Comparison of ENCODE assay signal across 1 cellular context in the genomic region with DNA sequence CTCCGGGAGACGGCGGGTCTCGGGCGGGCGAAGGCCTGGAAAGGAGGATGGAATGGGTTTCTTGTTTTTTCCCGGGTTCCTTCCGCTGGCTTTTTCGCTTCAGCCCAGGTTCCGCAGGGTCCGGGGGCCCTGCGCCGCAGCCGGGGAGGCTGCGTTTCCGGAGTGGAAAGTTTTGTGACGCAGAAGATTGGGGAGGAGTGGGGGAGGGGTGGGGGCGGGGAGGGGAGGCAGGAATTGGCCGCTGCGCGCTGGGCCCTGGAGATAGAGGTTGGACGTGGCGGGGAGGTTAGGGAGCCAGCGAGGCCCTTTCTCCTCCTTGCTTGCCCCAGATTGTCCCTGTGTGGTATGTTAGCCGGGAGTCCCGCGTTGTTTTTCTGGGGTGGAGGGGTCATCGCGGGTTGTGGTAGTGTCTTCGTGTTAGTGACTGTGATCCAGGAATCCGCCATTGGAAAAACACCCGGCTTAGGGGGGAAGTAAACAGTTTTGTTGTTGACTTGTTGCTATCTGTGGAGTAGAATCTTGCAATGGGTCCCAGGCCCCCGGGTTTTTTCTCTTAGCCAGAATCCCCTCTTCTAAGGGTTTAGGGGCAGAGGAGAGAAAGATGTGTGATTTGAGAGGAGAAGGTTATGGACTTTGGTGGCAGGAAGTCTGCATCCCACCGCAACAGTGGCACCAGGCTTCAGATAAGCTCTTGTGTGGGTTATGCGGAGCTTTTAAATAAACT.
TF ChIP-seq lines count a peak whose summit lies in the region.

No MANE protein-coding gene starts in this region.

TF ChIP-seq in HepG2, 621 proteins besides CTCF, POLR2A, EP300 and RAD21 (continued from another document):
- TF ChIP-seq, protein P1, sequence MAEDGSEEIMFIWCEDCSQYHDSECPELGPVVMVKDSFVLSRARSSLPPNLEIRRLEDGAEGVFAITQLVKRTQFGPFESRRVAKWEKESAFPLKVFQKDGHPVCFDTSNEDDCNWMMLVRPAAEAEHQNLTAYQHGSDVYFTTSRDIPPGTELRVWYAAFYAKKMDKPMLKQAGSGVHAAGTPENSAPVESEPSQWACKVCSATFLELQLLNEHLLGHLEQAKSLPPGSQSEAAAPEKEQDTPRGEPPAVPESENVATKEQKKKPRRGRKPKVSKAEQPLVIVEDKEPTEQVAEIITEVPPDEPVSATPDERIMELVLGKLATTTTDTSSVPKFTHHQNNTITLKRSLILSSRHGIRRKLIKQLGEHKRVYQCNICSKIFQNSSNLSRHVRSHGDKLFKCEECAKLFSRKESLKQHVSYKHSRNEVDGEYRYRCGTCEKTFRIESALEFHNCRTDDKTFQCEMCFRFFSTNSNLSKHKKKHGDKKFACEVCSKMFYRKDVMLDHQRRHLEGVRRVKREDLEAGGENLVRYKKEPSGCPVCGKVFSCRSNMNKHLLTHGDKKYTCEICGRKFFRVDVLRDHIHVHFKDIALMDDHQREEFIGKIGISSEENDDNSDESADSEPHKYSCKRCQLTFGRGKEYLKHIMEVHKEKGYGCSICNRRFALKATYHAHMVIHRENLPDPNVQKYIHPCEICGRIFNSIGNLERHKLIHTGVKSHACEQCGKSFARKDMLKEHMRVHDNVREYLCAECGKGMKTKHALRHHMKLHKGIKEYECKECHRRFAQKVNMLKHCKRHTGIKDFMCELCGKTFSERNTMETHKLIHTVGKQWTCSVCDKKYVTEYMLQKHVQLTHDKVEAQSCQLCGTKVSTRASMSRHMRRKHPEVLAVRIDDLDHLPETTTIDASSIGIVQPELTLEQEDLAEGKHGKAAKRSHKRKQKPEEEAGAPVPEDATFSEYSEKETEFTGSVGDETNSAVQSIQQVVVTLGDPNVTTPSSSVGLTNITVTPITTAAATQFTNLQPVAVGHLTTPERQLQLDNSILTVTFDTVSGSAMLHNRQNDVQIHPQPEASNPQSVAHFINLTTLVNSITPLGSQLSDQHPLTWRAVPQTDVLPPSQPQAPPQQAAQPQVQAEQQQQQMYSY (CRISPR knock-in tag; IDR thresholded peaks at IDR 0.05) = peak; percentile 63; the same call in 1 of the 2 replicates
- no peak for TF ChIP-seq GABPA (IDR thresholded peaks at IDR 0.05; ENCODE audit: low read depth, low read length)
- TF ChIP-seq GABPA (CRISPR knock-in tag; IDR thresholded peaks at IDR 0.05; ENCODE audit: low read depth) = peak; percentile 37; the same call in 1 of the 2 replicates
- TF ChIP-seq, protein P2, sequence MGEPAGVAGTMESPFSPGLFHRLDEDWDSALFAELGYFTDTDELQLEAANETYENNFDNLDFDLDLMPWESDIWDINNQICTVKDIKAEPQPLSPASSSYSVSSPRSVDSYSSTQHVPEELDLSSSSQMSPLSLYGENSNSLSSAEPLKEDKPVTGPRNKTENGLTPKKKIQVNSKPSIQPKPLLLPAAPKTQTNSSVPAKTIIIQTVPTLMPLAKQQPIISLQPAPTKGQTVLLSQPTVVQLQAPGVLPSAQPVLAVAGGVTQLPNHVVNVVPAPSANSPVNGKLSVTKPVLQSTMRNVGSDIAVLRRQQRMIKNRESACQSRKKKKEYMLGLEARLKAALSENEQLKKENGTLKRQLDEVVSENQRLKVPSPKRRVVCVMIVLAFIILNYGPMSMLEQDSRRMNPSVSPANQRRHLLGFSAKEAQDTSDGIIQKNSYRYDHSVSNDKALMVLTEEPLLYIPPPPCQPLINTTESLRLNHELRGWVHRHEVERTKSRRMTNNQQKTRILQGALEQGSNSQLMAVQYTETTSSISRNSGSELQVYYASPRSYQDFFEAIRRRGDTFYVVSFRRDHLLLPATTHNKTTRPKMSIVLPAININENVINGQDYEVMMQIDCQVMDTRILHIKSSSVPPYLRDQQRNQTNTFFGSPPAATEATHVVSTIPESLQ (CRISPR knock-in tag; conservative IDR thresholded peaks at IDR 0.05) = no peak
- TF ChIP-seq FOSL2 (CRISPR knock-in tag; IDR thresholded peaks at IDR 0.05) = no peak
- TF ChIP-seq, protein P3, sequence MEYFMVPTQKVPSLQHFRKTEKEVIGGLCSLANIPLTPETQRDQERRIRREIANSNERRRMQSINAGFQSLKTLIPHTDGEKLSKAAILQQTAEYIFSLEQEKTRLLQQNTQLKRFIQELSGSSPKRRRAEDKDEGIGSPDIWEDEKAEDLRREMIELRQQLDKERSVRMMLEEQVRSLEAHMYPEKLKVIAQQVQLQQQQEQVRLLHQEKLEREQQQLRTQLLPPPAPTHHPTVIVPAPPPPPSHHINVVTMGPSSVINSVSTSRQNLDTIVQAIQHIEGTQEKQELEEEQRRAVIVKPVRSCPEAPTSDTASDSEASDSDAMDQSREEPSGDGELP (IDR thresholded peaks at IDR 0.05; ENCODE audit: borderline replicate concordance, low read depth) = no peak
- no peak for TF ChIP-seq CBFB (CRISPR knock-in tag; IDR thresholded peaks at IDR 0.05)
- TF ChIP-seq, protein P4, sequence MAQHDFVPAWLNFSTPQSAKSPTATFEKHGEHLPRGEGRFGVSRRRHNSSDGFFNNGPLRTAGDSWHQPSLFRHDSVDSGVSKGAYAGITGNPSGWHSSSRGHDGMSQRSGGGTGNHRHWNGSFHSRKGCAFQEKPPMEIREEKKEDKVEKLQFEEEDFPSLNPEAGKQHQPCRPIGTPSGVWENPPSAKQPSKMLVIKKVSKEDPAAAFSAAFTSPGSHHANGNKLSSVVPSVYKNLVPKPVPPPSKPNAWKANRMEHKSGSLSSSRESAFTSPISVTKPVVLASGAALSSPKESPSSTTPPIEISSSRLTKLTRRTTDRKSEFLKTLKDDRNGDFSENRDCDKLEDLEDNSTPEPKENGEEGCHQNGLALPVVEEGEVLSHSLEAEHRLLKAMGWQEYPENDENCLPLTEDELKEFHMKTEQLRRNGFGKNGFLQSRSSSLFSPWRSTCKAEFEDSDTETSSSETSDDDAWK (CRISPR knock-in tag; IDR thresholded peaks at IDR 0.05) = no peak
- no peak for TF ChIP-seq ARNT (IDR thresholded peaks at IDR 0.05)
- TF ChIP-seq, protein P5, sequence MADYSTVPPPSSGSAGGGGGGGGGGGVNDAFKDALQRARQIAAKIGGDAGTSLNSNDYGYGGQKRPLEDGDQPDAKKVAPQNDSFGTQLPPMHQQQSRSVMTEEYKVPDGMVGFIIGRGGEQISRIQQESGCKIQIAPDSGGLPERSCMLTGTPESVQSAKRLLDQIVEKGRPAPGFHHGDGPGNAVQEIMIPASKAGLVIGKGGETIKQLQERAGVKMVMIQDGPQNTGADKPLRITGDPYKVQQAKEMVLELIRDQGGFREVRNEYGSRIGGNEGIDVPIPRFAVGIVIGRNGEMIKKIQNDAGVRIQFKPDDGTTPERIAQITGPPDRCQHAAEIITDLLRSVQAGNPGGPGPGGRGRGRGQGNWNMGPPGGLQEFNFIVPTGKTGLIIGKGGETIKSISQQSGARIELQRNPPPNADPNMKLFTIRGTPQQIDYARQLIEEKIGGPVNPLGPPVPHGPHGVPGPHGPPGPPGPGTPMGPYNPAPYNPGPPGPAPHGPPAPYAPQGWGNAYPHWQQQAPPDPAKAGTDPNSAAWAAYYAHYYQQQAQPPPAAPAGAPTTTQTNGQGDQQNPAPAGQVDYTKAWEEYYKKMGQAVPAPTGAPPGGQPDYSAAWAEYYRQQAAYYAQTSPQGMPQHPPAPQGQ (CRISPR knock-in tag; IDR thresholded peaks at IDR 0.05; ENCODE audit: borderline replicate concordance) = no peak
- TF ChIP-seq, protein P6, sequence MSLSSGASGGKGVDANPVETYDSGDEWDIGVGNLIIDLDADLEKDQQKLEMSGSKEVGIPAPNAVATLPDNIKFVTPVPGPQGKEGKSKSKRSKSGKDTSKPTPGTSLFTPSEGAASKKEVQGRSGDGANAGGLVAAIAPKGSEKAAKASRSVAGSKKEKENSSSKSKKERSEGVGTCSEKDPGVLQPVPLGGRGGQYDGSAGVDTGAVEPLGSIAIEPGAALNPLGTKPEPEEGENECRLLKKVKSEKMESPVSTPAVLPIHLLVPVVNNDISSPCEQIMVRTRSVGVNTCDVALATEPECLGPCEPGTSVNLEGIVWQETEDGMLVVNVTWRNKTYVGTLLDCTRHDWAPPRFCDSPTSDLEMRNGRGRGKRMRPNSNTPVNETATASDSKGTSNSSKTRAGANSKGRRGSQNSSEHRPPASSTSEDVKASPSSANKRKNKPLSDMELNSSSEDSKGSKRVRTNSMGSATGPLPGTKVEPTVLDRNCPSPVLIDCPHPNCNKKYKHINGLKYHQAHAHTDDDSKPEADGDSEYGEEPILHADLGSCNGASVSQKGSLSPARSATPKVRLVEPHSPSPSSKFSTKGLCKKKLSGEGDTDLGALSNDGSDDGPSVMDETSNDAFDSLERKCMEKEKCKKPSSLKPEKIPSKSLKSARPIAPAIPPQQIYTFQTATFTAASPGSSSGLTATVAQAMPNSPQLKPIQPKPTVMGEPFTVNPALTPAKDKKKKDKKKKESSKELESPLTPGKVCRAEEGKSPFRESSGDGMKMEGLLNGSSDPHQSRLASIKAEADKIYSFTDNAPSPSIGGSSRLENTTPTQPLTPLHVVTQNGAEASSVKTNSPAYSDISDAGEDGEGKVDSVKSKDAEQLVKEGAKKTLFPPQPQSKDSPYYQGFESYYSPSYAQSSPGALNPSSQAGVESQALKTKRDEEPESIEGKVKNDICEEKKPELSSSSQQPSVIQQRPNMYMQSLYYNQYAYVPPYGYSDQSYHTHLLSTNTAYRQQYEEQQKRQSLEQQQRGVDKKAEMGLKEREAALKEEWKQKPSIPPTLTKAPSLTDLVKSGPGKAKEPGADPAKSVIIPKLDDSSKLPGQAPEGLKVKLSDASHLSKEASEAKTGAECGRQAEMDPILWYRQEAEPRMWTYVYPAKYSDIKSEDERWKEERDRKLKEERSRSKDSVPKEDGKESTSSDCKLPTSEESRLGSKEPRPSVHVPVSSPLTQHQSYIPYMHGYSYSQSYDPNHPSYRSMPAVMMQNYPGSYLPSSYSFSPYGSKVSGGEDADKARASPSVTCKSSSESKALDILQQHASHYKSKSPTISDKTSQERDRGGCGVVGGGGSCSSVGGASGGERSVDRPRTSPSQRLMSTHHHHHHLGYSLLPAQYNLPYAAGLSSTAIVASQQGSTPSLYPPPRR (CRISPR knock-in tag; IDR thresholded peaks at IDR 0.05; ENCODE audit: borderline replicate concordance) = no peak
- 0 out of 2 replicates have a peak, but pooled peaks have one; percentile 75 for TF ChIP-seq PCBP1 (IDR thresholded peaks at IDR 0.05; ENCODE audit: borderline replicate concordance, low read depth, low read length)
- no peak for TF ChIP-seq ZNF75D (CRISPR knock-in tag; IDR thresholded peaks at IDR 0.05; ENCODE audit: borderline replicate concordance)
- no peak for TF ChIP-seq THAP11 (CRISPR knock-in tag; IDR thresholded peaks at IDR 0.05)
- peak; percentile 38; the same call in 1 of the 2 replicates for TF ChIP-seq ETV5 (CRISPR knock-in tag; IDR thresholded peaks at IDR 0.05; ENCODE audit: borderline replicate concordance)
- no peak for TF ChIP-seq ZNF367 (CRISPR knock-in tag; IDR thresholded peaks at IDR 0.05; ENCODE audit: borderline replicate concordance)
- TF ChIP-seq ZBTB3 (CRISPR knock-in tag; IDR thresholded peaks at IDR 0.05; ENCODE audit: borderline replicate concordance, low read depth) = no peak
- no peak for TF ChIP-seq MEIS1 (CRISPR knock-in tag; IDR thresholded peaks at IDR 0.05; ENCODE audit: borderline replicate concordance)
- TF ChIP-seq ZNF326 (CRISPR knock-in tag; IDR thresholded peaks at IDR 0.05; ENCODE audit: borderline replicate concordance) = no peak
- TF ChIP-seq, protein P7, sequence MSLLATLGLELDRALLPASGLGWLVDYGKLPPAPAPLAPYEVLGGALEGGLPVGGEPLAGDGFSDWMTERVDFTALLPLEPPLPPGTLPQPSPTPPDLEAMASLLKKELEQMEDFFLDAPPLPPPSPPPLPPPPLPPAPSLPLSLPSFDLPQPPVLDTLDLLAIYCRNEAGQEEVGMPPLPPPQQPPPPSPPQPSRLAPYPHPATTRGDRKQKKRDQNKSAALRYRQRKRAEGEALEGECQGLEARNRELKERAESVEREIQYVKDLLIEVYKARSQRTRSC (CRISPR knock-in tag; IDR thresholded peaks at IDR 0.05; ENCODE audit: low read depth) = no peak
- TF ChIP-seq NCOA5 (CRISPR knock-in tag; IDR thresholded peaks at IDR 0.05) = no peak
- TF ChIP-seq HNRNPLL (IDR thresholded peaks at IDR 0.05; ENCODE audit: low read depth, low read length, poor library complexity, severe bottlenecking) = peak; percentile 68
- peak; percentile 10 for TF ChIP-seq ASH2L (IDR thresholded peaks at IDR 0.05; ENCODE audit: insufficient read length, low read depth, low read length)
- TF ChIP-seq SAP130 (CRISPR knock-in tag; IDR thresholded peaks at IDR 0.05; ENCODE audit: low read depth) = no peak
